ENCODE assay signal across 9 cellular contexts in genomic region chr4:4526401-4526800, GRCh38.
"Had no signal": no experiment of that assay in that cellular context is flagged by ENCODE, and none has a peak within 500 bp of the region (broad histone marks: within the 10 kb centered on the region; RNA-seq: fewer than 3 reads in every experiment).

No MANE protein-coding gene starts in this region.

- H3K36me3 ChIP-seq: HAP-1 had no signal

- H3K27ac ChIP-seq: GM23248, HL-60 had no signal

- H3K4me3 ChIP-seq: GM23248, HAP-1 had no signal

- DNase-seq: GM23248, GOT3, H7, HFFc6, KBM-7 had no signal

- H3K9me3 ChIP-seq: HAP-1 had no signal

- FAIRE-seq: HepG2 had no signal

- H2AFZ ChIP-seq: GM23248 had no signal

- ATAC-seq: HCT116, HepG2 had no signal

- H3K9ac ChIP-seq: GM23248 had no signal
